8 cellular contexts compared by ENCODE assay signal in the genomic region with DNA sequence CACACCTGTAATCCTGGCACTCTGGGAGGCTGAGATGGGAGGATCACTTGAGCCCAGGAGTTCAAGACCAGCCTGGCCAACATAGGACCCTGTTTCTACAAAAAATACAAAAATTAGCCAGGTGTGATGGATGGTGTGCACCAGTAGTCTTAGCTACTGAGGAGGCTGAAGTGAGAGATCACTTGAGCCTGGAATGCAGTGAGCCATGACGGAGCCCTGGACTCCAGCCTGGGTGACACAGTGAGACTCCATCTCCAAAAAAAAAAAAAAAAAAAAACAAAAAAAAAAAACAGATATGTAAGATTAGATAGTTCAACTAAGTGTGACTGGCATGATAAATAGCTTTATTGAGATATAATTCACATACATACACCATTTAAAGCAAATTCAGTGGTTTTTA.
"Had no signal": no experiment of that assay in that cellular context is flagged by ENCODE, and none has a peak within 500 bp of the region (broad histone marks: within the 10 kb centered on the region; RNA-seq: fewer than 3 reads in every experiment).

No MANE protein-coding gene starts in this region.

- H2AFZ ChIP-seq: GM23248, GM23338 had no signal

- H3K4me3 ChIP-seq: GM23248, GM23338, HAP-1 had no signal

- H3K9ac ChIP-seq: GM23248 had no signal

- H3K27ac ChIP-seq: GM23248 had no signal

- H3K4me2 ChIP-seq: GM23338 had no signal

- DNase-seq: GM23248, GOT3, H7, H9, HCEC 1CT, HFFc6 had no signal

- H3K9me3 ChIP-seq: HAP-1 had no signal
